In genomic region chr3:29338377-29338776, GRCh38 we compare ENCODE assay signal across 19 cellular contexts.
"Had no signal": no experiment of that assay in that cellular context is flagged by ENCODE, and none has a peak within 500 bp of the region (broad histone marks: within the 10 kb centered on the region; RNA-seq: fewer than 3 reads in every experiment).

No MANE protein-coding gene starts in this region.

- DNase-seq: cortex of kidney; dorsolateral prefrontal cortex; effector CD8-positive, alpha-beta T cell; gastrocnemius medialis; heart right ventricle; hypothalamus; islet precursor cell; mammary epithelial cell; naive thymus-derived CD4-positive, alpha-beta T cell; psoas muscle; retina; right lobe of liver; stimulated activated CD4-positive, alpha-beta T cell treated with anti-CD3 and anti-CD28 coated beads, Interleukin-4, amount 100 ng/mL, for 1 hour; stimulated activated CD8-positive, alpha-beta memory T cell treated with anti-CD3 and anti-CD28 coated beads, Interleukin-4, amount 100 ng/mL, for 48 hours; stimulated activated naive CD8-positive, alpha-beta T cell treated with anti-CD3 and anti-CD28 coated beads, Interleukin-15, Interleukin-2, amounts not matched to agents 100 U/mL and 50 U/mL, for 24 hours; testis; trophoblast cell had no signal

- ATAC-seq: gastrocnemius medialis; left lobe of liver; naive thymus-derived CD4-positive, alpha-beta T cell; psoas muscle; right lobe of liver; stimulated activated effector memory CD8-positive, alpha-beta T cell treated with anti-CD3 and anti-CD28 coated beads, Interleukin-12 subunit alpha, Interleukin-12 subunit beta, amount 100 ng/mL, for 72 hours; stimulated activated naive CD8-positive, alpha-beta T cell treated with anti-CD3 and anti-CD28 coated beads, Interleukin-15, Interleukin-2, amounts not matched to agents 100 U/mL and 50 U/mL, for 24 hours had no signal
